29 cellular contexts compared by ENCODE assay signal in genomic region chr11:70431611-70432010, GRCh38.
"Had no signal": no experiment of that assay in that cellular context is flagged by ENCODE, and none has a peak within 500 bp of the region (broad histone marks: within the 10 kb centered on the region; RNA-seq: fewer than 3 reads in every experiment).

No MANE protein-coding gene starts in this region.

- H3K27me3 ChIP-seq: adrenal gland, body of pancreas, breast epithelium, MG63, SJCRH30 had no signal

- H3K27me3 Mint-ChIP-seq: activated CD4-positive, alpha-beta T cell treated with anti-CD3 and anti-CD28 coated beads, Interleukin-2, amount 10 ng/mL, durations not matched to agents 24 days and 14 days; activated CD8-positive, alpha-beta T cell treated with anti-CD3 and anti-CD28 coated beads for 36 hours had no signal

- H3K27ac ChIP-seq: adrenal gland, body of pancreas, breast epithelium, SJCRH30, SK-N-MC had no signal

- H3K4me1 Mint-ChIP-seq: activated CD4-positive, alpha-beta T cell treated with anti-CD3 and anti-CD28 coated beads, Interleukin-2, amount 10 ng/mL, durations not matched to agents 24 days and 14 days; activated T-helper 17 cell treated with anti-CD3 and anti-CD28 coated beads, Interleukin-2, amount 50 U/mL, for 72 hours had no signal

- ATAC-seq: activated CD8-positive, alpha-beta T cell treated with anti-CD3 and anti-CD28 coated beads for 36 hours; activated naive CD4-positive, alpha-beta T cell treated with anti-CD3 and anti-CD28 coated beads, Interleukin-2, amount 50 U/mL, for 72 hours; activated T-cell treated with anti-CD3 and anti-CD28 coated beads, Interleukin-2, amount 50 U/mL, for 72 hours; activated T-helper 17 cell treated with anti-CD3 and anti-CD28 coated beads, Interleukin-2, amount 50 U/mL, for 72 hours; body of pancreas had no signal

- H3K9me3 Mint-ChIP-seq: activated CD4-positive, alpha-beta T cell treated with anti-CD3 and anti-CD28 coated beads, Interleukin-2, amount 10 ng/mL, durations not matched to agents 24 days and 14 days; activated CD8-positive, alpha-beta T cell treated with anti-CD3 and anti-CD28 coated beads for 36 hours; activated naive CD4-positive, alpha-beta T cell treated with anti-CD3 and anti-CD28 coated beads, Interleukin-2, amount 50 U/mL, for 72 hours; activated T-cell treated with anti-CD3 and anti-CD28 coated beads, Interleukin-2, amount 50 U/mL, for 72 hours; activated T-helper 17 cell treated with anti-CD3 and anti-CD28 coated beads, Interleukin-2, amount 50 U/mL, for 72 hours; T-helper 1 cell treated with Interleukin-12 subunit alpha and Interleukin-12 subunit beta and Interleukin-4 antibody, amounts not matched to agents 30 μg/mL and 1 μg/mL, for 36 hours; T-helper 2 cell treated with Interferon-gamma antibody and Interleukin-4, amounts not matched to agents 5 μg/mL and 100 μg/mL, for 36 hours had no signal

- H3K4me3 Mint-ChIP-seq: activated CD4-positive, alpha-beta T cell treated with anti-CD3 and anti-CD28 coated beads, Interleukin-2, amount 10 ng/mL, durations not matched to agents 24 days and 14 days; activated CD8-positive, alpha-beta T cell treated with anti-CD3 and anti-CD28 coated beads for 36 hours; activated T-cell treated with anti-CD3 and anti-CD28 coated beads, Interleukin-2, amount 50 U/mL, for 72 hours; activated T-helper 17 cell treated with anti-CD3 and anti-CD28 coated beads, Interleukin-2, amount 50 U/mL, for 72 hours; T-helper 1 cell treated with Interleukin-12 subunit alpha and Interleukin-12 subunit beta and Interleukin-4 antibody, amounts not matched to agents 30 μg/mL and 1 μg/mL, for 36 hours; T-helper 2 cell treated with Interferon-gamma antibody and Interleukin-4, amounts not matched to agents 5 μg/mL and 100 μg/mL, for 36 hours had no signal

- H3K9me3 ChIP-seq: adrenal gland, body of pancreas, breast epithelium, MG63, SJCRH30 had no signal

- DNase-seq: activated CD4-positive, alpha-beta T cell treated with anti-CD3 and anti-CD28 coated beads, Interleukin-2, amount 10 ng/mL, durations not matched to agents 24 days and 14 days; activated CD4-positive, alpha-beta T cell treated with anti-CD3 and anti-CD28 coated beads, Interleukin-2, amount 50 U/mL, for 4 hours; activated CD8-positive, alpha-beta T cell treated with anti-CD3 and anti-CD28 coated beads for 36 hours; activated effector memory CD4-positive, alpha-beta T cell treated with anti-CD3 and anti-CD28 coated beads, Interleukin-2, amount 50 U/mL, for 16 hours; activated naive CD4-positive, alpha-beta T cell treated with Interleukin-2 at 50 U/mL for 16 hours; activated T-cell treated with anti-CD3 and anti-CD28 coated beads, Interleukin-2, amount 50 U/mL, for 1 hour; activated T-cell treated with anti-CD3 and anti-CD28 coated beads, Interleukin-2, amount 50 U/mL, for 72 hours; body of pancreas; KG1; MG63; NCI-H1048; NCI-H1105 treated with DMSO at 0.1 percent for 48 hours; NCI-H1436; NCI-H1694; NCI-H1930; NCI-H2081 treated with DMSO at 0.1 percent for 48 hours; NCI-H510A; NCI-H526; NCI-H748 treated with DMSO at 0.1 percent for 48 hours; NK-92 treated with Interleukin-12 subunit alpha and Interleukin-12 subunit beta, amount 100 ng/mL, for 24 hours; SHP77; SJCRH30 had no signal

- H3K4me3 ChIP-seq: adrenal gland, body of pancreas, breast epithelium, MG63, SJCRH30, SK-N-MC had no signal

- H3K27ac Mint-ChIP-seq: activated CD4-positive, alpha-beta T cell treated with anti-CD3 and anti-CD28 coated beads, Interleukin-2, amount 10 ng/mL, durations not matched to agents 24 days and 14 days; activated CD8-positive, alpha-beta T cell treated with anti-CD3 and anti-CD28 coated beads for 36 hours; activated naive CD4-positive, alpha-beta T cell treated with anti-CD3 and anti-CD28 coated beads, Interleukin-2, amount 50 U/mL, for 72 hours; activated T-cell treated with anti-CD3 and anti-CD28 coated beads, Interleukin-2, amount 50 U/mL, for 72 hours; activated T-helper 17 cell treated with anti-CD3 and anti-CD28 coated beads, Interleukin-2, amount 50 U/mL, for 72 hours; T-helper 1 cell treated with Interleukin-12 subunit alpha and Interleukin-12 subunit beta and Interleukin-4 antibody, amounts not matched to agents 30 μg/mL and 1 μg/mL, for 36 hours; T-helper 2 cell treated with Interferon-gamma antibody and Interleukin-4, amounts not matched to agents 5 μg/mL and 100 μg/mL, for 36 hours had no signal

- H3K4me1 ChIP-seq: adrenal gland, body of pancreas, breast epithelium had no signal
